ENCODE assay signal across 11 cellular contexts in the genomic region with DNA sequence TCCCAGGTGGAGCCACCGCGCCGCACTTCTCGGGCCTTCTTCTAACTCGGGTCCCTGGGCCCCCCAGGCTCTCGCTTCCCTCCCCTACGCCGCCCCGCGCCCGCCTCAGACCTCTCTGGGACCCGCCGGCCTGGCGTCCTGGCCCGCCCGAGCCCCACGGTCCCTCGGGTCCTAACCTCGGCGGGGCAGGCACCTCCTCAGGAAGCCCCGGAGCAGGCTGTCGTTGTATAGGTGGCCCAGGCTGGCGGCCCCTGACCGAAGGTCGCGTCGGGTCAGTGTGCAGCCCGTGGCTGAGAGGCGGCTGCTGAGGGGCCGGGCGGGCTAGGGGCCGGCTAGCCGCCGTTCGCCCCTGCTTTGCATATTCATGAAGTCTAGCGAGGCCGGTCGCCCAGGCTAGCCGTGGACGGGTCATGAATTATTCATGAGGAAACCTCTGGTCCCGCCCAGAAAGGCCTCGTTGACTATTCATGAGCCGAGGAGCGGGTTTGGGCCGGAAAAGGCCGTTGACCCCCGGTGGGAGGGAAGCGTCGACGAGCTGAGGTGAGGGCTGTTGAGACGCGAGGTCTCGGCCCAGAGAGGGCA. TPM values are rescaled to one million over a fixed set of nuclear protein-coding genes. Genes with fewer than 3 reads are reported as not detected.
DNase-seq lines count a peak whose midpoint lies in the region; ATAC-seq and TF ChIP-seq lines count a peak whose summit lies in the region.
"Had no signal": no experiment of that assay in that cellular context is flagged by ENCODE, and none has a peak within 500 bp of the region (broad histone marks: within the 10 kb centered on the region; RNA-seq: fewer than 3 reads in every experiment).

A gene with protein sequence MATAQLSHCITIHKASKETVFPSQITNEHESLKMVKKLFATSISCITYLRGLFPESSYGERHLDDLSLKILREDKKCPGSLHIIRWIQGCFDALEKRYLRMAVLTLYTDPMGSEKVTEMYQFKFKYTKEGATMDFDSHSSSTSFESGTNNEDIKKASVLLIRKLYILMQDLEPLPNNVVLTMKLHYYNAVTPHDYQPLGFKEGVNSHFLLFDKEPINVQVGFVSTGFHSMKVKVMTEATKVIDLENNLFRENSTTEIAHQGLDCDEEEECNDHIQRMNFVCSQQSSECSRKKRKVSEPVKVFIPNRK (plus strand): TSS at position 513 of the 582 bp plus-strand sequence. CDS start 13,489 bp downstream, outside the sequence.

- H3K9ac ChIP-seq in Loucy (ENCODE audit: low read depth, low read length, poor library complexity, severe bottlenecking), result peak within 1 kb of the TSS; percentile 53

- peaks cover 5% of the 10 kb centered on the region; the same call in 1 of the 2 replicates for H3F3A ChIP-seq in Loucy (ENCODE audit: low read depth)

- H3K27me3 ChIP-seq in Loucy (ENCODE audit: insufficient read depth, low read length, poor library complexity, severe bottlenecking), result no peaks in the 10 kb centered on the region

- POLR2A ChIA-PET in T-cell (lab: Charles Lee), result no interaction called here

- no peaks in the 10 kb centered on the region for H3K9me2 ChIP-seq in Loucy (replicated peaks; ENCODE audit: low read depth, low read length)

- H2AFZ ChIP-seq in Loucy (ENCODE audit: low read length), result no peak within 1 kb of the TSS; the same call in 1 of the 2 replicates

- no peaks in the 10 kb centered on the region for H3K36me3 ChIP-seq in Loucy (ENCODE audit: insufficient read depth, low read length)

- H3K9me3 Mint-ChIP-seq in T-cell, result peaks cover 0 to 7% (median 0%) of the 10 kb centered on the region in 3 donors
- H3K9me3 Mint-ChIP-seq in activated T-helper 2 cell treated with anti-CD3 and anti-CD28 coated beads, Interferon-gamma antibody, Interleukin-2, Interleukin-4, amounts not matched to agents 10 μg/mL and 5 μg/mL and 100 μg/mL, durations not matched to agents 14 hours and 24 hours and 36 hours, result peaks cover 7% of the 10 kb centered on the region

- H3K36me3 Mint-ChIP-seq in T-cell, result peaks cover 4% of the 10 kb centered on the region
- peaks cover 3% of the 10 kb centered on the region for H3K36me3 Mint-ChIP-seq in activated T-helper 2 cell treated with anti-CD3 and anti-CD28 coated beads, Interferon-gamma antibody, Interleukin-2, Interleukin-4, amounts not matched to agents 10 μg/mL and 5 μg/mL and 100 μg/mL, durations not matched to agents 14 hours and 24 hours and 36 hours (ENCODE audit: low read depth)

- DNase-seq in AG10803 (ENCODE audit: low read depth) (peak; percentile 1), fibroblast of the conjunctiva (ENCODE audit: low read depth) (peak; percentile 14), midbrain (lab: John Stamatoyannopoulos, UW) (peak; percentile 46), T-cell (no peak), NCI-H1436 treated with DMSO at 0.1 percent for 48 hours (lab: John Stamatoyannopoulos, UW) (no peak)
- DNase-seq in activated T-helper 2 cell treated with anti-CD3 and anti-CD28 coated beads, Interferon-gamma antibody, Interleukin-2, Interleukin-4, amounts not matched to agents 10 μg/mL and 5 μg/mL and 100 μg/mL, durations not matched to agents 14 hours and 24 hours and 36 hours (ENCODE audit: low spot score), result no peak
- no peak for DNase-seq in NK-92 treated with Interleukin-12 subunit alpha and Interleukin-12 subunit beta, amount 100 ng/mL, for 24 hours (lab: John Stamatoyannopoulos, UW)
- DNase-seq: aorta; stimulated activated naive CD4-positive, alpha-beta T cell had no signal

- H3K4me3 ChIP-seq in AG10803 (ENCODE audit: low read length) (no peak within 1 kb of the TSS), Loucy (ENCODE audit: low read length, poor library complexity, severe bottlenecking) (peak within 1 kb of the TSS; percentile 32)

- no peak within 1 kb of the TSS for H3K27ac Mint-ChIP-seq in T-cell
- H3K27ac Mint-ChIP-seq in activated T-helper 2 cell treated with anti-CD3 and anti-CD28 coated beads, Interferon-gamma antibody, Interleukin-2, Interleukin-4, amounts not matched to agents 10 μg/mL and 5 μg/mL and 100 μg/mL, durations not matched to agents 14 hours and 24 hours and 36 hours, result no peak within 1 kb of the TSS

- no peaks in the 10 kb centered on the region for H3K79me2 ChIP-seq in Loucy (ENCODE audit: insufficient read depth, low read length)

- H3K4me3 Mint-ChIP-seq in T-cell, result no peak within 1 kb of the TSS
- no peak within 1 kb of the TSS for H3K4me3 Mint-ChIP-seq in activated T-helper 2 cell treated with anti-CD3 and anti-CD28 coated beads, Interferon-gamma antibody, Interleukin-2, Interleukin-4, amounts not matched to agents 10 μg/mL and 5 μg/mL and 100 μg/mL, durations not matched to agents 14 hours and 24 hours and 36 hours (ENCODE audit: low read depth)

- CTCF ChIA-PET in T-cell (lab: Charles Lee), result interaction anchor here in 1 of 2 donors (1.1 kb wide), 1 partner anchor 13 kb away, joined by 3 read pairs; no protein-coding TSS in a partner anchor

- H3K27me3 Mint-ChIP-seq in T-cell, result peaks cover 0 to 9% of the 10 kb centered on the region in 2 donors
- H3K27me3 Mint-ChIP-seq in activated T-helper 2 cell treated with anti-CD3 and anti-CD28 coated beads, Interferon-gamma antibody, Interleukin-2, Interleukin-4, amounts not matched to agents 10 μg/mL and 5 μg/mL and 100 μg/mL, durations not matched to agents 14 hours and 24 hours and 36 hours (ENCODE audit: low read depth), result peaks cover 15% of the 10 kb centered on the region

- no peak for TF ChIP-seq CTCF in AG10803 (conservative IDR thresholded peaks at IDR 0.05; ENCODE audit: low read length)
- TF ChIP-seq CTCF in Loucy (conservative IDR thresholded peaks at IDR 0.05; ENCODE audit: low read length), result no peak

- no peaks in the 10 kb centered on the region for H4K20me1 ChIP-seq in Loucy (ENCODE audit: insufficient read depth, low read length, poor library complexity, severe bottlenecking)

- H3K9me3 ChIP-seq in Loucy (ENCODE audit: insufficient read depth, low read depth, low read length), result no peaks in the 10 kb centered on the region

- peak within 1 kb of the TSS; percentile 67 for H3K4me2 ChIP-seq in Loucy (ENCODE audit: low read depth, low read length, poor library complexity, severe bottlenecking)

- H3K4me1 ChIP-seq in Loucy (ENCODE audit: insufficient read depth, low read length, poor library complexity, severe bottlenecking), result peaks cover 41% of the 10 kb centered on the region

- ATAC-seq in T-cell (replicated peaks in 1 of 4), result no peak

- peaks cover 10 to 15% (median 15%) of the 10 kb centered on the region in 3 donors for H3K4me1 Mint-ChIP-seq in T-cell
- H3K4me1 Mint-ChIP-seq in activated T-helper 2 cell treated with anti-CD3 and anti-CD28 coated beads, Interferon-gamma antibody, Interleukin-2, Interleukin-4, amounts not matched to agents 10 μg/mL and 5 μg/mL and 100 μg/mL, durations not matched to agents 14 hours and 24 hours and 36 hours (ENCODE audit: low read depth), result peaks cover 13% of the 10 kb centered on the region

- intact Hi-C loops in activated T-helper 2 cell treated with anti-CD3 and anti-CD28 coated beads, Interferon-gamma antibody, Interleukin-2, Interleukin-4, amounts not matched to agents 10 μg/mL and 5 μg/mL and 100 μg/mL, durations not matched to agents 14 hours and 24 hours and 36 hours (cut with micrococcal nuclease), result loop anchor here (10.0 kb wide), 2 partner anchors 255 to 445 kb away; no protein-coding TSS in a partner anchor

RNA-seq across cellular contexts. Expression of the gene that starts here (rescaled TPM):
- total RNA-seq in T-cell, result not detected
- total RNA-seq in activated T-helper 2 cell treated with anti-CD3 and anti-CD28 coated beads, Interferon-gamma antibody, Interleukin-2, Interleukin-4, amounts not matched to agents 10 μg/mL and 5 μg/mL and 100 μg/mL, durations not matched to agents 14 hours and 24 hours and 36 hours, result 0.48 and 0.53 TPM in 2 replicates
- total RNA-seq: aorta, myocyte had no signal

Comparison
In these comparisons a context has a peak if more than half of its experiments do, and no peak if none do; other contexts are left out.
1. DNase-seq: peak in AG10803 (single experiment), fibroblast of the conjunctiva (single experiment) and midbrain (single experiment); none in T-cell (0 of 34), NCI-H1436 treated with DMSO at 0.1 percent for 48 hours (single experiment), activated T-helper 2 cell treated with anti-CD3 and anti-CD28 coated beads, Interferon-gamma antibody, Interleukin-2, Interleukin-4, amounts not matched to agents 10 μg/mL and 5 μg/mL and 100 μg/mL, durations not matched to agents 14 hours and 24 hours and 36 hours (single experiment) and NK-92 treated with Interleukin-12 subunit alpha and Interleukin-12 subunit beta, amount 100 ng/mL, for 24 hours (single experiment).